26 cellular contexts compared by ENCODE assay signal in genomic region chr15:22969512-22969911, GRCh38.
"Had no signal": no experiment of that assay in that cellular context is flagged by ENCODE, and none has a peak within 500 bp of the region (broad histone marks: within the 10 kb centered on the region; RNA-seq: fewer than 3 reads in every experiment).

No MANE protein-coding gene starts in this region.

- H3K4me2 ChIP-seq: hepatocyte had no signal

- DNase-seq: heart right ventricle; islet precursor cell; left ventricle myocardium superior; lower lobe of right lung; mammary epithelial cell; mesenchymal stem cell; naive thymus-derived CD8-positive, alpha-beta T cell; nucleus accumbens; stimulated activated CD4-positive, alpha-beta T cell treated with anti-CD3 and anti-CD28 coated beads, Interleukin-4, amount 100 ng/mL, for 24 hours; stimulated activated naive CD4-positive, alpha-beta T cell treated with Interleukin-2 at 50 U/mL for 16 hours; stimulated activated naive CD8-positive, alpha-beta T cell treated with anti-CD3 and anti-CD28 coated beads, Interleukin-15, amount 100 ng/mL, for 72 hours; substantia nigra; testis; thyroid gland; transverse colon; upper lobe of left lung had no signal

- H3K27me3 ChIP-seq: heart right ventricle, hepatocyte, right atrium auricular region, spleen, testis, thyroid gland, transverse colon, upper lobe of left lung, vagina had no signal

- H3K9me3 Mint-ChIP-seq: neural crest cell had no signal

- H2AFZ ChIP-seq: hepatocyte, parathyroid adenoma had no signal

- H3K27me3 Mint-ChIP-seq: stimulated activated memory B cell treated with anti-CD40 and anti-IgM and Interleukin-4, amounts not matched to agents 10 μg/mL and 1 μg/mL and 100 μg/mL, for 72 hours had no signal

- H3K4me3 Mint-ChIP-seq: naive thymus-derived CD8-positive, alpha-beta T cell; nephron; neural crest cell; stimulated activated memory B cell treated with anti-CD40 and anti-IgM and Interleukin-4, amounts not matched to agents 10 μg/mL and 1 μg/mL and 100 μg/mL, for 72 hours; stimulated activated naive CD8-positive, alpha-beta T cell treated with anti-CD3 and anti-CD28 coated beads, Interleukin-15, amount 100 ng/mL, for 72 hours had no signal

- H3K9me3 ChIP-seq: lower lobe of right lung, right atrium auricular region, testis, thyroid gland, transverse colon, upper lobe of left lung, vagina had no signal

- ATAC-seq: heart right ventricle; left ventricle myocardium superior; lower lobe of right lung; naive thymus-derived CD8-positive, alpha-beta T cell; sciatic nerve; stimulated activated memory B cell treated with anti-CD40 and anti-IgM and Interleukin-4, amounts not matched to agents 10 μg/mL and 1 μg/mL and 100 μg/mL, for 72 hours; stimulated activated naive CD8-positive, alpha-beta T cell treated with anti-CD3 and anti-CD28 coated beads, Interleukin-15, amount 100 ng/mL, for 72 hours had no signal

- H3K27ac ChIP-seq: hepatocyte, lower lobe of right lung, parathyroid adenoma, spleen, testis, thyroid gland, transverse colon, upper lobe of left lung, vagina had no signal

- H3K36me3 ChIP-seq: lower lobe of right lung, right atrium auricular region, thyroid gland, transverse colon, upper lobe of left lung, vagina had no signal

- H3K27ac Mint-ChIP-seq: naive thymus-derived CD8-positive, alpha-beta T cell; nephron; stimulated activated memory B cell treated with anti-CD40 and anti-IgM and Interleukin-4, amounts not matched to agents 10 μg/mL and 1 μg/mL and 100 μg/mL, for 72 hours; stimulated activated naive CD8-positive, alpha-beta T cell treated with anti-CD3 and anti-CD28 coated beads, Interleukin-15, amount 100 ng/mL, for 72 hours had no signal

- H3K4me3 ChIP-seq: heart right ventricle, hepatocyte, lower lobe of right lung, right atrium auricular region, skin epidermis, spleen, testis, thyroid gland, transverse colon, upper lobe of left lung, vagina had no signal
